In the genomic region with DNA sequence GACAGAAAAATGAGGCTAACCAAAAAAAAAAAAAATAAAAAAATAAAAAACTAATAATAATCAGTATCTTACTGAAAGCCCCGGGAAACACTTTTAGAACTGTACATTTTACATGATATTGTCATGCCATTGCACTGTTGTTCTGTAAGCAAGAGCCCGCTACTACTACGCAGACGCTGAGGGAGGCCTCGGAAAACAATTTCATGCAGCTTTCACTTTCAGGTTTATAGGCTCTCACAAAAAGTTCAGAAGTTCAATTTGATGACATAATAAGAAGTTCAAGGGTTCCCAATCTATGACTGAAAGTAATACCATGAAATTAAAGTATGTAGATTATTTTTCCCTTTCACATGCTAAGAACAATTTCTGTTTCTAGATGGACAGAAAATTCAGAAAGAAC, we compare ENCODE assay signal across 12 cellular contexts.
DNase-seq lines count a peak whose midpoint lies in the region; ATAC-seq, FAIRE-seq and TF ChIP-seq lines count a peak whose summit lies in the region.
"Had no signal": no experiment of that assay in that cellular context is flagged by ENCODE, and none has a peak within 500 bp of the region (broad histone marks: within the 10 kb centered on the region; RNA-seq: fewer than 3 reads in every experiment).

No MANE protein-coding gene starts in this region.

- DNase-seq in left lobe of liver (ENCODE audit: low spot score), result no peak
- no peak for DNase-seq in RCC 7860 (ENCODE audit: low spot score)
- no peak for DNase-seq in MG63
- DNase-seq: activated B cell treated with CpG ODN at 0.5 μM for 24 hours, NCI-H2171 treated with DMSO at 0.1 percent for 48 hours had no signal

- H3K9me3 ChIP-seq in OCI-LY3 (ENCODE audit: insufficient read depth, low read length), result no peaks in the 10 kb centered on the region
- no peaks in the 10 kb centered on the region for H3K9me3 ChIP-seq in MG63

- no peaks in the 10 kb centered on the region for H3K79me2 ChIP-seq in OCI-LY3 (ENCODE audit: low read length)

- H3K4me2 ChIP-seq in OCI-LY3 (ENCODE audit: low read length), result peak overlapping the region; percentile 50

- H3K9ac ChIP-seq in OCI-LY3 (ENCODE audit: low read length), result no peak overlapping the region

- TF ChIP-seq CTCF in OCI-LY3 (IDR thresholded peaks at IDR 0.05; ENCODE audit: low read depth, low read length), result no peak

- H3K27ac ChIP-seq in OCI-LY3 (ENCODE audit: low read length), result no peak overlapping the region

- peak; percentile 73 for ATAC-seq in GM18502 (IDR thresholded peaks at IDR 0.05; ENCODE audit: poor library complexity, unreplicated experiment)
- peak; percentile 49 for ATAC-seq in GM19463 (IDR thresholded peaks at IDR 0.05; ENCODE audit: unreplicated experiment)
- ATAC-seq in left lobe of liver, result peak; percentile 82
- ATAC-seq in HG02798 (IDR thresholded peaks at IDR 0.05; ENCODE audit: poor library complexity, unreplicated experiment), result no peak
- ATAC-seq in GM21526 (IDR thresholded peaks at IDR 0.05; ENCODE audit: low FRiP score, unreplicated experiment), result no peak
- ATAC-seq: Right ventricle myocardium inferior had no signal

- H3K36me3 ChIP-seq in OCI-LY3 (replicated peaks; ENCODE audit: low read depth, low read length) (no peaks in the 10 kb centered on the region), MG63 (no peaks in the 10 kb centered on the region)

- FAIRE-seq in RCC 7860 (lab: Jason Lieb, UNC), result no peak
- FAIRE-seq: astrocyte had no signal

- peak overlapping the region; percentile 37 for H3K4me3 ChIP-seq in OCI-LY3 (ENCODE audit: low read length)
- no peak overlapping the region for H3K4me3 ChIP-seq in MG63

- no peaks in the 10 kb centered on the region for H4K20me1 ChIP-seq in OCI-LY3 (ENCODE audit: insufficient read depth, low read length)

- no peak overlapping the region for H2AFZ ChIP-seq in OCI-LY3 (ENCODE audit: low read depth, low read length)

- H3K4me1 ChIP-seq in OCI-LY3 (ENCODE audit: low read length), result peaks cover 10% of the 10 kb centered on the region

- H3K27me3 ChIP-seq in OCI-LY3 (ENCODE audit: low read depth, low read length) (no peaks in the 10 kb centered on the region), MG63 (no peaks in the 10 kb centered on the region)

Comparison
In these comparisons a context has a peak if more than half of its experiments do, and no peak if none do; other contexts are left out.
1. ATAC-seq: peak in GM18502 (single experiment), GM19463 (single experiment) and left lobe of liver (single experiment); none in HG02798 (single experiment) and GM21526 (single experiment).